In the genomic region with DNA sequence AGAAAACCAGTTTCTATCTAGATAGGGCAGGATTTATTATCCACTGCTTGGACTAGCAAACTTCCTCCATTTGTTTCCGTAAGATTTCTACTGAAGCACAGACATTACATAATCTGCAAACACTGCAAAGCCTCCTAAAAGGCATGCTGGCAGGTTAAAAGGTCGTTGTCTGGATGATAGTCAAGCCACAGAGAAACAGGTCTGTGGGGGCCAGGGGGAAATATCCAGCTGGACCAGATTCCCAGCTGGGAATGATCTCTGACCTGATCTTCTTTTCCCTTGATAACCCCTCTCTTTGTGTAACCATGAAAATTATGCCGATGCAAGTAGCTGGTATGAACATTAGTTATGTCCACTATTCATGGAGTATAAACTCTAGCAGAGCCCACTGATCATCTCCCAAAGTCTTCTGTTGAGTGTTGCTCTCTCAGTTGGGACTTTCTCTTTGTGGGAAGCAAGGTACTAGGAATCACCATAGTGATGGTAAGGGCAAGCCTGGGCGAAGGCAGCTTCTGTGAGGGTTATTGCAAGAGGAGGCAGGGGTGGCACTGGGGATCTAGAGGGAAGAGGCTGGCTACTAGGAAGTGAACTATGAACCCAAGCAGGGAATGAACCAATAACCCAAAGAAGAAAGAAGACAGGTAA, we compare ENCODE assay signal across 13 cellular contexts.
DNase-seq lines count a peak whose midpoint lies in the region; ATAC-seq, FAIRE-seq and TF ChIP-seq lines count a peak whose summit lies in the region.
"Had no signal": no experiment of that assay in that cellular context is flagged by ENCODE, and none has a peak within 500 bp of the region (broad histone marks: within the 10 kb centered on the region; RNA-seq: fewer than 3 reads in every experiment).

No MANE protein-coding gene starts in this region.

- peaks cover 5% of the 10 kb centered on the region for H3K4me1 ChIP-seq in astrocyte (ENCODE audit: insufficient read depth, low read length)

- H3K36me3 ChIP-seq in astrocyte (ENCODE audit: insufficient read depth, low read length) = no peaks in the 10 kb centered on the region

- no peak for ATAC-seq in stimulated activated memory B cell treated with anti-CD40 and anti-IgM and Interleukin-4, amounts not matched to agents 10 μg/mL and 1 μg/mL and 100 μg/mL, for 72 hours
- no peak for ATAC-seq in HG02973 (IDR thresholded peaks at IDR 0.05; ENCODE audit: unreplicated experiment)

- H3K9ac ChIP-seq in astrocyte (ENCODE audit: low read length) = no peak overlapping the region

- no peaks in the 10 kb centered on the region for H3K9me3 ChIP-seq in astrocyte (ENCODE audit: insufficient read depth, low read depth, low read length)

- no peak overlapping the region for H3K4me3 Mint-ChIP-seq in astrocyte (ENCODE audit: unreplicated experiment)
- no peak overlapping the region for H3K4me3 Mint-ChIP-seq in stimulated activated memory B cell treated with anti-CD40 and anti-IgM and Interleukin-4, amounts not matched to agents 10 μg/mL and 1 μg/mL and 100 μg/mL, for 72 hours

- peak overlapping the region; percentile 4 for H3K4me2 ChIP-seq in astrocyte (ENCODE audit: low read length)

- no peak for FAIRE-seq in astrocyte (lab: Jason Lieb, UNC)

- no peak overlapping the region for H3K4me3 ChIP-seq in astrocyte (ENCODE audit: insufficient read depth, low read depth, low read length)
- H3K4me3 ChIP-seq: skin epidermis had no signal

- no peaks in the 10 kb centered on the region for H3K27me3 Mint-ChIP-seq in astrocyte (ENCODE audit: low read depth, unreplicated experiment)
- H3K27me3 Mint-ChIP-seq in stimulated activated memory B cell treated with anti-CD40 and anti-IgM and Interleukin-4, amounts not matched to agents 10 μg/mL and 1 μg/mL and 100 μg/mL, for 72 hours = no peaks in the 10 kb centered on the region

- no peak for TF ChIP-seq CTCF in astrocyte (IDR thresholded peaks at IDR 0.05; ENCODE audit: insufficient read depth, low read depth, low read length)

- H2AFZ ChIP-seq in astrocyte (ENCODE audit: low read depth, low read length) = no peak overlapping the region

- no peaks in the 10 kb centered on the region for H3K79me2 ChIP-seq in astrocyte (ENCODE audit: insufficient read depth, low read length)

- no peak overlapping the region for H3K27ac ChIP-seq in astrocyte (ENCODE audit: low read depth, low read length)
- H3K27ac ChIP-seq: 22Rv1, skin epidermis had no signal

- H3K36me3 Mint-ChIP-seq in astrocyte (ENCODE audit: low read depth, unreplicated experiment) = peaks cover 2% of the 10 kb centered on the region
- peaks cover 48% of the 10 kb centered on the region for H3K36me3 Mint-ChIP-seq in stimulated activated memory B cell treated with anti-CD40 and anti-IgM and Interleukin-4, amounts not matched to agents 10 μg/mL and 1 μg/mL and 100 μg/mL, for 72 hours

- no peaks in the 10 kb centered on the region for H3K27me3 ChIP-seq in astrocyte (ENCODE audit: insufficient read depth, low read length)

- DNase-seq in DMS153 (lab: John Stamatoyannopoulos, UW) (peak; percentile 3), DMS153 treated with DMSO at 0.1 percent for 48 hours (lab: John Stamatoyannopoulos, UW; ENCODE audit: unreplicated experiment) (no peak), astrocyte (ENCODE audit: low read depth) (peak; percentile 68), islet precursor cell (peak; percentile 78), occipital lobe (lab: John Stamatoyannopoulos, UW) (no peak), foreskin melanocyte (no peak)
- DNase-seq: EL, NCI-H2227 treated with DMSO at 0.1 percent for 48 hours, SW 1271 had no signal

- peak overlapping the region; percentile 79 for H3K27ac Mint-ChIP-seq in astrocyte (ENCODE audit: unreplicated experiment)
- peak overlapping the region; percentile 17 for H3K27ac Mint-ChIP-seq in stimulated activated memory B cell treated with anti-CD40 and anti-IgM and Interleukin-4, amounts not matched to agents 10 μg/mL and 1 μg/mL and 100 μg/mL, for 72 hours

- H4K20me1 ChIP-seq in astrocyte (ENCODE audit: insufficient read depth, low read length) = no peaks in the 10 kb centered on the region

- no peaks in the 10 kb centered on the region for H3K9me3 Mint-ChIP-seq in astrocyte (ENCODE audit: unreplicated experiment)
- no peaks in the 10 kb centered on the region for H3K9me3 Mint-ChIP-seq in stimulated activated memory B cell treated with anti-CD40 and anti-IgM and Interleukin-4, amounts not matched to agents 10 μg/mL and 1 μg/mL and 100 μg/mL, for 72 hours

- peaks cover 26% of the 10 kb centered on the region for H3K4me1 Mint-ChIP-seq in astrocyte (ENCODE audit: low read depth, unreplicated experiment)
- no peaks in the 10 kb centered on the region for H3K4me1 Mint-ChIP-seq in stimulated activated memory B cell treated with anti-CD40 and anti-IgM and Interleukin-4, amounts not matched to agents 10 μg/mL and 1 μg/mL and 100 μg/mL, for 72 hours

Comparison
In these comparisons a context has a peak if more than half of its experiments do, and no peak if none do; other contexts are left out.
1. DNase-seq: peak in DMS153 (single experiment), astrocyte (single experiment) and islet precursor cell (single experiment); none in DMS153 treated with DMSO at 0.1 percent for 48 hours (single experiment), occipital lobe (single experiment) and foreskin melanocyte (single experiment).